In genomic region chr20:4059631-4060030, GRCh38 we compare ENCODE assay signal across 17 cellular contexts. TPM values are rescaled to one million over a fixed set of nuclear protein-coding genes. Genes with fewer than 3 reads are reported as not detected.
DNase-seq lines count a peak whose midpoint lies in the region; ATAC-seq and TF ChIP-seq lines count a peak whose summit lies in the region.
"Had no signal": no experiment of that assay in that cellular context is flagged by ENCODE, and none has a peak within 500 bp of the region (broad histone marks: within the 10 kb centered on the region; RNA-seq: fewer than 3 reads in every experiment).

No MANE protein-coding gene starts in this region.

- H3K36me3 ChIP-seq in BLaER1 treated with 17β-estradiol and CSF1 and Interleukin-3, amounts not matched to agents 10 nM and 100 nM, result no peaks in the 10 kb centered on the region
- H3K36me3 ChIP-seq in KOPT-K1 (ENCODE audit: insufficient read depth, low read length), result no peaks in the 10 kb centered on the region
- no peaks in the 10 kb centered on the region for H3K36me3 ChIP-seq in endodermal cell (ENCODE audit: control insufficient read depth, insufficient read depth, low read length)
- no peaks in the 10 kb centered on the region for H3K36me3 ChIP-seq in neutrophil
- H3K36me3 ChIP-seq: SJCRH30 had no signal

- H4K20me1 ChIP-seq in BLaER1 treated with 17β-estradiol and CSF1 and Interleukin-3, amounts not matched to agents 10 nM and 100 nM, result no peaks in the 10 kb centered on the region

- H3K27ac ChIP-seq in BLaER1 treated with 17β-estradiol and CSF1 and Interleukin-3, amounts not matched to agents 10 nM and 100 nM, result peak overlapping the region in 9 of 11 experiments; percentile 48 to 69 (median 57); a peak in 14 of 22 replicates
- H3K27ac ChIP-seq in KOPT-K1 (ENCODE audit: low read depth, low read length, poor library complexity, severe bottlenecking) (peak overlapping the region; percentile 56), endodermal cell (ENCODE audit: low read depth, low read length) (no peak overlapping the region), neutrophil (peak overlapping the region; percentile 89)
- H3K27ac ChIP-seq: SJCRH30 had no signal

- peaks cover 3% of the 10 kb centered on the region for H3K27me3 Mint-ChIP-seq in endodermal cell (ENCODE audit: insufficient read depth)
- H3K27me3 Mint-ChIP-seq in HFFc6 (ENCODE audit: insufficient read depth), result peaks cover 2% of the 10 kb centered on the region

- H3K27me3 ChIP-seq in BLaER1 treated with 17β-estradiol and CSF1 and Interleukin-3, amounts not matched to agents 10 nM and 100 nM, result no peaks in the 10 kb centered on the region
- H3K27me3 ChIP-seq in endodermal cell (ENCODE audit: control insufficient read depth, insufficient read depth, low read length, poor library complexity, severe bottlenecking), result no peaks in the 10 kb centered on the region
- no peaks in the 10 kb centered on the region for H3K27me3 ChIP-seq in neutrophil
- H3K27me3 ChIP-seq: SJCRH30 had no signal

- H3K4me3 Mint-ChIP-seq in endodermal cell, result no peak overlapping the region
- no peak overlapping the region for H3K4me3 Mint-ChIP-seq in HFFc6
- H3K4me3 Mint-ChIP-seq: CD8-positive, alpha-beta memory T cell had no signal

- no peak overlapping the region for H3K4me3 ChIP-seq in BLaER1 treated with 17β-estradiol and CSF1 and Interleukin-3, amounts not matched to agents 10 nM and 100 nM
- no peak overlapping the region for H3K4me3 ChIP-seq in endodermal cell (ENCODE audit: low read length)
- H3K4me3 ChIP-seq in neutrophil (ENCODE audit: low read depth in 1 of 2, low read length in 1 of 2), result peak overlapping the region in 1 of 2 experiments; percentile 2
- H3K4me3 ChIP-seq: SJCRH30 had no signal

- H3K27ac Mint-ChIP-seq in endodermal cell (no peak overlapping the region), HFFc6 (no peak overlapping the region)
- H3K27ac Mint-ChIP-seq: CD8-positive, alpha-beta memory T cell had no signal

- 90 to 94% methylated on average over 6 of the region's 6 CpGs for WGBS in endodermal cell (ENCODE audit: insufficient coverage in 1 of 2, insufficient read length in 1 of 2), 2 experiments

- no peak for TF ChIP-seq CTCF in endodermal cell (conservative IDR thresholded peaks at IDR 0.05)
- TF ChIP-seq CTCF in neutrophil (IDR thresholded peaks at IDR 0.05), result no peak
- no peak for TF ChIP-seq CTCF in HFFc6 (IDR thresholded peaks at IDR 0.05)

- H3K9me3 ChIP-seq in BLaER1 treated with 17β-estradiol and CSF1 and Interleukin-3, amounts not matched to agents 10 nM and 100 nM (replicated peaks in 1 of 11), result no peaks in the 10 kb centered on the region
- H3K9me3 ChIP-seq in KOPT-K1 (ENCODE audit: insufficient read depth, low read length, poor library complexity, severe bottlenecking) (no peaks in the 10 kb centered on the region), endodermal cell (ENCODE audit: control insufficient read depth, low read length) (no peaks in the 10 kb centered on the region), neutrophil (no peaks in the 10 kb centered on the region)
- H3K9me3 ChIP-seq: SJCRH30 had no signal

- H3K9me3 Mint-ChIP-seq in endodermal cell (no peaks in the 10 kb centered on the region), HFFc6 (no peaks in the 10 kb centered on the region)
- H3K9me3 Mint-ChIP-seq: CD8-positive, alpha-beta memory T cell had no signal

- no peak overlapping the region for H3K9ac ChIP-seq in BLaER1 treated with 17β-estradiol and CSF1 and Interleukin-3, amounts not matched to agents 10 nM and 100 nM
- no peak overlapping the region for H3K9ac ChIP-seq in endodermal cell (ENCODE audit: extremely low read depth, low read length, poor library complexity, severe bottlenecking)

- ATAC-seq in GM21515 (IDR thresholded peaks at IDR 0.05; ENCODE audit: unreplicated experiment), result no peak

- H3K4me1 ChIP-seq in BLaER1 treated with 17β-estradiol and CSF1 and Interleukin-3, amounts not matched to agents 10 nM and 100 nM, result peaks cover 46 to 69% (median 60%) of the 10 kb centered on the region in 10 experiments
- H3K4me1 ChIP-seq in endodermal cell (ENCODE audit: control insufficient read depth, insufficient read depth, low read length) (peaks cover 2% of the 10 kb centered on the region), neutrophil (ENCODE audit: control insufficient read depth in 1 of 2, insufficient read depth in 1 of 2, low read depth in 1 of 2, low read length in 1 of 2) (peaks cover 63 to 65% of the 10 kb centered on the region in 2 experiments)

- DNase-seq in endodermal cell (peak; percentile 35), HFFc6 (no peak), CD1c-positive myeloid dendritic cell (ENCODE audit: extremely low spot score) (no peak), COLO668 (lab: John Stamatoyannopoulos, UW; ENCODE audit: unreplicated experiment) (no peak)
- DNase-seq: CD8-positive, alpha-beta memory T cell; EL; H7; NCI-H1436 treated with DMSO at 0.1 percent for 48 hours; NCI-H2081; NCI-H2227 treated with DMSO at 0.1 percent for 48 hours; NCI-H526; RPMI8226; SJCRH30 had no signal

- H3K36me3 Mint-ChIP-seq in endodermal cell (ENCODE audit: low read depth) (no peaks in the 10 kb centered on the region), HFFc6 (ENCODE audit: low read depth) (no peaks in the 10 kb centered on the region)
- H3K36me3 Mint-ChIP-seq: CD8-positive, alpha-beta memory T cell had no signal

- peak overlapping the region; percentile 60 to 94 (median 80) for H3K4me2 ChIP-seq in BLaER1 treated with 17β-estradiol and CSF1 and Interleukin-3, amounts not matched to agents 10 nM and 100 nM

- peaks cover 29% of the 10 kb centered on the region for H3K4me1 Mint-ChIP-seq in endodermal cell
- peaks cover 26% of the 10 kb centered on the region for H3K4me1 Mint-ChIP-seq in HFFc6 (ENCODE audit: low read depth)

RNA-seq across cellular contexts. Expression of gene RNF24, which starts 44.3 kb away (rescaled TPM):
- total RNA-seq in endodermal cell, result 10 to 100 TPM; 22.8 to 26.1 TPM
- polyA plus RNA-seq in endodermal cell (2013, experiment 1 of 2), result 26.2 TPM
- polyA plus RNA-seq in endodermal cell (2013, experiment 2 of 2), result 27.0 TPM
- 10 to 100 TPM; 21.3 to 26.6 (median 24.7) TPM for total RNA-seq in HFFc6 (2021; fragmentation: NEBNext Ultra II Directional; extraction: Animal tissue kit (Norgen Biotek cat#: 25700))
